8 cellular contexts compared by ENCODE assay signal in the genomic region with DNA sequence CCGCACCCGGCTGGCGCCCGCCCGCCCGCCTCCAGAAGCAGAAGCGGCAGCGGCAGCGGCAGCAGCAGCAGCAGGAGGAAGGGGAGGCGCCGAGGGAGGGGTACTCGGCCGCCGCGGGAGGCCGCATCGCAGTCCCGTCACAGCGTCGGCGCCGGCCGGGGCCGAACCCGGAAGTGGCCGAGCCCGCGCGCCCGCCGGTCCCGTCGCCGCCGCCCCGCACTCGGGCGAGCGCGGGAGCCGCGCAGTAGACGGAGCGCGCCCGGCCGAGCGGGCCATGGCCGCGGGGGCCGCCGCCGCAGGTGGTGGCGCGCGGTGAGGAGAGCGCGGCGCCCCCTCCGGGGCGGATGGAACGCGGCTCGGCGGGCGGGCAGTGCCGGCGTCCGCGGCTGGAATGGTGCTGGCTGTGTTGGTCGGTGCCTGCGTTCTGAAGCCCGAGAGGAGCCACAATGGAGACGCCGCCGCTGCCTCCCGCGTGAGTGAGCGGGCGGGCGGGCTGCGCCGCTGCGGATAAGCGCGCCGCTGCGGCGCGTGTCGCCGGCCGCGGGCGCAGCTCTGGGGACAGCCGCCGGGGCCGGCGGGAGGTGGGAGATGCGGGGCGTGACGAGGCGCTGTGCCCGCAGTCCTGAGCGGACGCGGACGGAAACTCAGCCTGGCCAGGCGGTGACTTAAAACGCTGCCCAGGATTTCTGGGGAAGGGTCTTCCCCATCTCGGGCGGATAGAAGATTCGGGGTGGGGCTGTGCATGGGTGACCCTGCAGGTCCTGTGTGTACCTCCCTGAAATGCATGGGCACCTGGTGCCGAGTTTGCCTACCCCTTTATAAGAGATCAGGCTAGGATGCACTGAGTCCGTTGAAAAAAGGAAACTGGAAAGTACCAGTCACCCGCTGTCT. TPM values are rescaled to one million over a fixed set of nuclear protein-coding genes. Genes with fewer than 3 reads are reported as not detected.
A peak's percentile ranks its signal among the peaks of the same experiment; 100 is the strongest.
DNase-seq lines count a peak whose midpoint lies in the region; ATAC-seq and TF ChIP-seq lines count a peak whose summit lies in the region.

A gene with protein sequence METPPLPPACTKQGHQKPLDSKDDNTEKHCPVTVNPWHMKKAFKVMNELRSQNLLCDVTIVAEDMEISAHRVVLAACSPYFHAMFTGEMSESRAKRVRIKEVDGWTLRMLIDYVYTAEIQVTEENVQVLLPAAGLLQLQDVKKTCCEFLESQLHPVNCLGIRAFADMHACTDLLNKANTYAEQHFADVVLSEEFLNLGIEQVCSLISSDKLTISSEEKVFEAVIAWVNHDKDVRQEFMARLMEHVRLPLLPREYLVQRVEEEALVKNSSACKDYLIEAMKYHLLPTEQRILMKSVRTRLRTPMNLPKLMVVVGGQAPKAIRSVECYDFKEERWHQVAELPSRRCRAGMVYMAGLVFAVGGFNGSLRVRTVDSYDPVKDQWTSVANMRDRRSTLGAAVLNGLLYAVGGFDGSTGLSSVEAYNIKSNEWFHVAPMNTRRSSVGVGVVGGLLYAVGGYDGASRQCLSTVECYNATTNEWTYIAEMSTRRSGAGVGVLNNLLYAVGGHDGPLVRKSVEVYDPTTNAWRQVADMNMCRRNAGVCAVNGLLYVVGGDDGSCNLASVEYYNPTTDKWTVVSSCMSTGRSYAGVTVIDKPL (plus strand): TSS at position 131 of the 891 bp plus-strand sequence. CDS start 316 bp downstream, at position 447.

- no peaks in the 10 kb centered on the region for H3K9me3 Mint-ChIP-seq in activated CD8-positive, alpha-beta T cell treated with anti-CD3 and anti-CD28 coated beads for 36 hours
- no peaks in the 10 kb centered on the region for H3K9me3 Mint-ChIP-seq in memory B cell

- no peaks in the 10 kb centered on the region for H3K27me3 Mint-ChIP-seq in activated CD8-positive, alpha-beta T cell treated with anti-CD3 and anti-CD28 coated beads for 36 hours
- no peaks in the 10 kb centered on the region for H3K27me3 Mint-ChIP-seq in memory B cell

- DNase-seq in AG20443 (ENCODE audit: low spot score) (peak; percentile 95), NCI-H526 treated with DMSO at 0.1 percent for 48 hours (lab: John Stamatoyannopoulos, UW) (peak; percentile 75), memory B cell (ENCODE audit: low spot score in 2 of 2) (peak; percentile 62 to 64)
- peak; percentile 68 for DNase-seq in activated CD8-positive, alpha-beta T cell treated with anti-CD3 and anti-CD28 coated beads for 36 hours
- peak; percentile 43 to 58 (median 50) for DNase-seq in effector memory CD4-positive, alpha-beta T cell
- DNase-seq in stimulated activated CD8-positive, alpha-beta memory T cell treated with anti-CD3 and anti-CD28 coated beads, Interleukin-12 subunit alpha, Interleukin-12 subunit beta, amount 100 ng/mL, for 4 hours (ENCODE audit: low read depth): peak; percentile 55

- H3K36me3 Mint-ChIP-seq in activated CD8-positive, alpha-beta T cell treated with anti-CD3 and anti-CD28 coated beads for 36 hours (ENCODE audit: low read depth): peaks cover 3% of the 10 kb centered on the region
- H3K36me3 Mint-ChIP-seq in memory B cell: no peaks in the 10 kb centered on the region

- H3K27ac Mint-ChIP-seq in activated CD8-positive, alpha-beta T cell treated with anti-CD3 and anti-CD28 coated beads for 36 hours: peak within 1 kb of the TSS; percentile 86
- H3K27ac Mint-ChIP-seq in memory B cell: peak within 1 kb of the TSS; percentile 85

- H3K27ac ChIP-seq in effector memory CD4-positive, alpha-beta T cell (ENCODE audit: insufficient read depth, low read length, poor library complexity, severe bottlenecking): peak within 1 kb of the TSS; percentile 21

- intact Hi-C loops in activated CD8-positive, alpha-beta T cell treated with anti-CD3 and anti-CD28 coated beads for 36 hours (cut with micrococcal nuclease): loop anchor here (5.0 to 10.0 kb wide), 2 partner anchors 57 to 120 kb away; partner anchors contain the start of gene MSMO1

- CTCF ChIA-PET in activated CD8-positive, alpha-beta T cell treated with anti-CD3 and anti-CD28 coated beads for 36 hours (lab: Charles Lee): interaction anchor here (0.8 to 2.4 kb wide), 4 partner anchors 10 to 256 kb away, joined by 3 to 11 read pairs (median 4); partner anchors contain the start of gene TMEM192

- peak within 1 kb of the TSS; percentile 85 for H3K4me3 Mint-ChIP-seq in activated CD8-positive, alpha-beta T cell treated with anti-CD3 and anti-CD28 coated beads for 36 hours
- H3K4me3 Mint-ChIP-seq in memory B cell: peak within 1 kb of the TSS; percentile 87

- peaks cover 8% of the 10 kb centered on the region for H3K4me1 ChIP-seq in effector memory CD4-positive, alpha-beta T cell (ENCODE audit: control insufficient read depth, insufficient read depth, low read length, poor library complexity, severe bottlenecking)

- H3K36me3 ChIP-seq in effector memory CD4-positive, alpha-beta T cell (ENCODE audit: control insufficient read depth, insufficient read depth, low read length): no peaks in the 10 kb centered on the region

- H3K4me3 ChIP-seq in effector memory CD4-positive, alpha-beta T cell (ENCODE audit: insufficient read depth, low read depth, low read length, poor library complexity, severe bottlenecking): peak within 1 kb of the TSS; percentile 84

- no peaks in the 10 kb centered on the region for H3K9me3 ChIP-seq in effector memory CD4-positive, alpha-beta T cell (ENCODE audit: control insufficient read depth, low read length)

- POLR2A ChIA-PET in activated CD8-positive, alpha-beta T cell treated with anti-CD3 and anti-CD28 coated beads for 36 hours (lab: Charles Lee): interaction anchor here (0.6 to 0.9 kb wide), 2 partner anchors 94 to 109 kb away, joined by 3 read pairs; no protein-coding TSS in a partner anchor

- no peaks in the 10 kb centered on the region for H3K27me3 ChIP-seq in effector memory CD4-positive, alpha-beta T cell (replicated peaks; ENCODE audit: control insufficient read depth, insufficient read depth, low read length, poor library complexity, severe bottlenecking)

- peaks cover 68% of the 10 kb centered on the region for H3K4me1 Mint-ChIP-seq in activated CD8-positive, alpha-beta T cell treated with anti-CD3 and anti-CD28 coated beads for 36 hours (ENCODE audit: low read depth)
- peaks cover 29% of the 10 kb centered on the region for H3K4me1 Mint-ChIP-seq in memory B cell

- ATAC-seq in GM18873 (IDR thresholded peaks at IDR 0.05; ENCODE audit: low FRiP score, unreplicated experiment): peak; percentile 70
- peak; percentile 88 for ATAC-seq in HG03108 (IDR thresholded peaks at IDR 0.05; ENCODE audit: unreplicated experiment)
- ATAC-seq in activated CD8-positive, alpha-beta T cell treated with anti-CD3 and anti-CD28 coated beads for 36 hours: peak; percentile 58
- peak; percentile 83 for ATAC-seq in memory B cell (ENCODE audit: low read depth)

- no peak for TF ChIP-seq CTCF in activated CD8-positive, alpha-beta T cell treated with anti-CD3 and anti-CD28 coated beads for 36 hours (IDR thresholded peaks at IDR 0.05)

RNA-seq across cellular contexts. Expression of the gene that starts here (rescaled TPM):
- 10 to 100 TPM; 24.5 to 29.4 TPM for total RNA-seq in activated CD8-positive, alpha-beta T cell treated with anti-CD3 and anti-CD28 coated beads for 36 hours

Comparison
In these comparisons a context has a peak if more than half of its experiments do, and no peak if none do; other contexts are left out.
1. Peak in every context shown above with its lines: DNase-seq, ATAC-seq, H3K4me3 ChIP-seq and H3K27ac ChIP-seq.